Comparison of ENCODE assay signal across 25 cellular contexts in genomic region chr18:67358947-67359346, GRCh38.
DNase-seq lines count a peak whose midpoint lies in the region; ATAC-seq, FAIRE-seq and TF ChIP-seq lines count a peak whose summit lies in the region.
"Had no signal": no experiment of that assay in that cellular context is flagged by ENCODE, and none has a peak within 500 bp of the region (broad histone marks: within the 10 kb centered on the region; RNA-seq: fewer than 3 reads in every experiment).

No MANE protein-coding gene starts in this region.

- TF ChIP-seq CTCF in A549 (IDR thresholded peaks at IDR 0.05) (no peak), Panc1 (IDR thresholded peaks at IDR 0.05) (no peak), astrocyte (IDR thresholded peaks at IDR 0.05; ENCODE audit: insufficient read depth, low read depth, low read length) (no peak)

- intact Hi-C loops in Panc1 (cut with micrococcal nuclease; ENCODE audit: unreplicated experiment): no loop called here

- H2BK5ac ChIP-seq in trophoblast cell (ENCODE audit: low read depth, low read length, poor library complexity): peak overlapping the region; percentile 86

- no peaks in the 10 kb centered on the region for H4K20me1 ChIP-seq in astrocyte (ENCODE audit: insufficient read depth, low read length)
- H4K20me1 ChIP-seq: BLaER1 had no signal

- CTCF ChIA-PET in A549 (lab: Yijun Ruan, JAX) (no interaction called here), Panc1 (lab: Charles Lee) (no interaction called here)

- H3K79me1 ChIP-seq in trophoblast cell (ENCODE audit: low read length): peaks cover 10% of the 10 kb centered on the region

- no peak for TF ChIP-seq RAD21 in A549 (conservative IDR thresholded peaks at IDR 0.05 in 1 of 2, IDR thresholded peaks at IDR 0.05 in 1 of 2)

- peaks cover 17% of the 10 kb centered on the region for H3K4me1 ChIP-seq in A549
- no peaks in the 10 kb centered on the region; the same call in 1 of the 2 replicates for H3K4me1 ChIP-seq in Panc1 (ENCODE audit: control insufficient read depth, insufficient read depth, low read length)
- peaks cover 17% of the 10 kb centered on the region for H3K4me1 ChIP-seq in astrocyte (ENCODE audit: insufficient read depth, low read length)
- peaks cover 0 to 2% of the 10 kb centered on the region in 2 experiments for H3K4me1 ChIP-seq in trophoblast cell (ENCODE audit: control insufficient read depth in 1 of 2, insufficient read depth in 2 of 2, low read length in 2 of 2)

- H2AK5ac ChIP-seq in trophoblast cell (ENCODE audit: low read length): peak overlapping the region; percentile 95

- peak overlapping the region; percentile 95 for H2BK120ac ChIP-seq in trophoblast cell (ENCODE audit: insufficient read depth, low read length, poor library complexity)

- POLR2A ChIA-PET in A549 (lab: Yijun Ruan, JAX) (no interaction called here), Panc1 (lab: Charles Lee) (no interaction called here)

- H3K4me3 ChIP-seq in A549 (no peak overlapping the region), Panc1 (ENCODE audit: low read depth in 2 of 2, low read length in 2 of 2) (no peak overlapping the region), astrocyte (ENCODE audit: insufficient read depth, low read depth, low read length) (no peak overlapping the region), trophoblast cell (ENCODE audit: low read depth, low read length) (no peak overlapping the region)
- H3K4me3 ChIP-seq: BLaER1, K562, PC-9 had no signal

- H3K9ac ChIP-seq in astrocyte (ENCODE audit: low read length) (no peak overlapping the region), trophoblast cell (ENCODE audit: low read length) (no peak overlapping the region)
- H3K9ac ChIP-seq: BLaER1 had no signal

- H3K9me3 Mint-ChIP-seq in astrocyte (ENCODE audit: unreplicated experiment): peaks cover 3% of the 10 kb centered on the region

- DNase-seq in A549 (ENCODE audit: low read depth in 1 of 2, low spot score in 1 of 2): no peak
- DNase-seq in Panc1 (ENCODE audit: low read depth, low spot score): no peak
- no peak for DNase-seq in astrocyte (ENCODE audit: low read depth)
- no peak for DNase-seq in trophoblast cell
- no peak for DNase-seq in NCI-H82 treated with DMSO at 0.1 percent for 48 hours (lab: John Stamatoyannopoulos, UW; ENCODE audit: unreplicated experiment)
- no peak for DNase-seq in stimulated activated CD4-positive, alpha-beta T cell treated with anti-CD3 and anti-CD28 coated beads, Interleukin-4, amount 100 ng/mL, for 4 hours
- no peak for DNase-seq in HCEC 1CT
- no peak for DNase-seq in anterior cingulate cortex (lab: John Stamatoyannopoulos, UW)
- DNase-seq: 8988T; CD4-positive, CD25-positive, alpha-beta regulatory T cell; GOT3; Kasumi-1; MV-4-11; NCI-H1105; NCI-H1436 treated with DMSO at 0.1 percent for 48 hours; NCI-H187 treated with DMSO at 0.1 percent for 48 hours; NCI-H446 treated with DMSO at 0.1 percent for 48 hours; NCI-H526; PC-9; RPMI8226; SHP77 treated with DMSO at 0.1 percent for 48 hours had no signal

- no peaks in the 10 kb centered on the region for H3K27me3 Mint-ChIP-seq in astrocyte (ENCODE audit: low read depth, unreplicated experiment)
- H3K27me3 Mint-ChIP-seq: CD4-positive, CD25-positive, alpha-beta regulatory T cell had no signal

- no TSS peak for BruUV-seq in Panc1 (replicated peaks; lab: Mats Ljungman, UMichigan)

- H3K27ac Mint-ChIP-seq in astrocyte (ENCODE audit: unreplicated experiment): peak overlapping the region; percentile 92

- peak overlapping the region; percentile 99 for H2BK12ac ChIP-seq in trophoblast cell (ENCODE audit: low read length)

- H3K79me2 ChIP-seq in astrocyte (ENCODE audit: insufficient read depth, low read length): no peaks in the 10 kb centered on the region
- H3K79me2 ChIP-seq in trophoblast cell (ENCODE audit: control insufficient read depth, insufficient read depth, low read length, poor library complexity): peaks cover 4% of the 10 kb centered on the region

- H2AFZ ChIP-seq in astrocyte (ENCODE audit: low read depth, low read length) (peak overlapping the region; percentile 22), trophoblast cell (ENCODE audit: insufficient read depth, low read length, poor library complexity) (no peak overlapping the region)
- H2AFZ ChIP-seq: PC-9 had no signal

- H3K4me3 Mint-ChIP-seq in astrocyte (ENCODE audit: unreplicated experiment): no peak overlapping the region
- H3K4me3 Mint-ChIP-seq: CD4-positive, CD25-positive, alpha-beta regulatory T cell had no signal

- H4K8ac ChIP-seq in trophoblast cell (ENCODE audit: low read depth, low read length): no peak overlapping the region

- WGBS in A549 (ENCODE audit: missing lambda C conversion rate): 96% methylated on average over 8 of the region's 8 CpGs
- WGBS in trophoblast cell (ENCODE audit: extremely low coverage, insufficient coverage, insufficient read length): no CpG with 5 or more reads among the region's 8 CpGs

- no peak for TF ChIP-seq EP300 in A549 (IDR thresholded peaks at IDR 0.05)

- peaks cover 2% of the 10 kb centered on the region for H3K36me3 Mint-ChIP-seq in astrocyte (ENCODE audit: low read depth, unreplicated experiment)
- H3K36me3 Mint-ChIP-seq: CD4-positive, CD25-positive, alpha-beta regulatory T cell had no signal

- peak overlapping the region; percentile 94 for H4K91ac ChIP-seq in trophoblast cell (ENCODE audit: low read depth, low read length)

- H3K4me2 ChIP-seq in A549 (no peak overlapping the region), astrocyte (ENCODE audit: low read length) (no peak overlapping the region), trophoblast cell (ENCODE audit: low read length) (no peak overlapping the region)

- TF ChIP-seq POLR2A in A549 (IDR thresholded peaks at IDR 0.05; ENCODE audit: low read length): no peak

- peaks cover 33% of the 10 kb centered on the region for H3K4me1 Mint-ChIP-seq in astrocyte (ENCODE audit: low read depth, unreplicated experiment)
- H3K4me1 Mint-ChIP-seq: CD4-positive, CD25-positive, alpha-beta regulatory T cell had no signal

- peak overlapping the region; percentile 69 for H4K12ac ChIP-seq in trophoblast cell (ENCODE audit: low read depth, low read length)

- H3K36me3 ChIP-seq in Panc1 (ENCODE audit: control insufficient read depth, insufficient read depth, low read length) (no peaks in the 10 kb centered on the region), astrocyte (ENCODE audit: insufficient read depth, low read length) (no peaks in the 10 kb centered on the region), trophoblast cell (ENCODE audit: control insufficient read depth in 1 of 2, insufficient read depth in 2 of 2, low read length in 2 of 2) (no peaks in the 10 kb centered on the region)
- H3K36me3 ChIP-seq: BLaER1 had no signal

- H3K4ac ChIP-seq in trophoblast cell (ENCODE audit: low read depth, low read length): no peak overlapping the region

- ATAC-seq in A549: no peak
- ATAC-seq in Panc1: no peak
- ATAC-seq: K562 had no signal

- no peak overlapping the region for H3K23ac ChIP-seq in trophoblast cell (ENCODE audit: low read length)

- H3K27ac ChIP-seq in A549 (peak overlapping the region; percentile 66 to 84; a peak in 4 of 6 replicates), Panc1 (ENCODE audit: low read length) (0 out of 2 replicates have a peak overlapping the region, but pooled peaks have one; percentile 76), astrocyte (ENCODE audit: low read depth, low read length) (peak overlapping the region; percentile 93), trophoblast cell (ENCODE audit: low read depth, low read length) (no peak overlapping the region)
- H3K27ac ChIP-seq: BLaER1 had no signal

- no peaks in the 10 kb centered on the region for H3K9me3 ChIP-seq in A549
- H3K9me3 ChIP-seq in Panc1 (ENCODE audit: control insufficient read depth, insufficient read depth, low read depth, low read length): no peaks in the 10 kb centered on the region
- no peaks in the 10 kb centered on the region for H3K9me3 ChIP-seq in astrocyte (ENCODE audit: insufficient read depth, low read depth, low read length)
- H3K9me3 ChIP-seq in trophoblast cell (ENCODE audit: insufficient read depth, low read depth, low read length): no peaks in the 10 kb centered on the region
- H3K9me3 ChIP-seq: BLaER1 had no signal

- peak overlapping the region; percentile 68 for H3K14ac ChIP-seq in trophoblast cell (ENCODE audit: low read length)

- peak overlapping the region; percentile 61 for H3K18ac ChIP-seq in trophoblast cell (ENCODE audit: low read length)

- in situ Hi-C loops in Panc1 (cut with HindIII; ENCODE audit: low pct_unique_long_range_greater_than_20kb, low sequenced_read_pairs): no loop called here

- no peaks in the 10 kb centered on the region for H3K27me3 ChIP-seq in Panc1 (ENCODE audit: control insufficient read depth, insufficient read depth, low read length)
- H3K27me3 ChIP-seq in astrocyte (ENCODE audit: insufficient read depth, low read length): no peaks in the 10 kb centered on the region
- H3K27me3 ChIP-seq in trophoblast cell (ENCODE audit: insufficient read depth, low read length): no peaks in the 10 kb centered on the region
- H3K27me3 ChIP-seq: BLaER1 had no signal

- FAIRE-seq in A549 (lab: Jason Lieb, UNC) (no peak), astrocyte (lab: Jason Lieb, UNC) (no peak)
- FAIRE-seq: GM18507, HTR-8/SVneo, K562 had no signal

TF ChIP-seq in A549, 52 proteins besides CTCF, POLR2A, EP300 and RAD21:
- TF ChIP-seq TFCP2L1 (CRISPR knock-in tag; IDR thresholded peaks at IDR 0.05) (no peak), POLR2AphosphoS2 (conservative IDR thresholded peaks at IDR 0.05; ENCODE audit: low read length) (no peak), NR3C1 (IDR thresholded peaks at IDR 0.05) (no peak)
